In genomic region chr7:72924748-72925545, GRCh38 we compare ENCODE assay signal across 1 cellular context.
TF ChIP-seq lines count a peak whose summit lies in the region.

Gene POM121, plus strand, starts transcription at chr7:72925095. Its CDS starts 27 bp downstream, at chr7:72925122.

TF ChIP-seq in WTC11, 78 proteins besides CTCF, POLR2A, EP300 and RAD21 (continued from another document and continues in another):
- TF ChIP-seq, protein P1, sequence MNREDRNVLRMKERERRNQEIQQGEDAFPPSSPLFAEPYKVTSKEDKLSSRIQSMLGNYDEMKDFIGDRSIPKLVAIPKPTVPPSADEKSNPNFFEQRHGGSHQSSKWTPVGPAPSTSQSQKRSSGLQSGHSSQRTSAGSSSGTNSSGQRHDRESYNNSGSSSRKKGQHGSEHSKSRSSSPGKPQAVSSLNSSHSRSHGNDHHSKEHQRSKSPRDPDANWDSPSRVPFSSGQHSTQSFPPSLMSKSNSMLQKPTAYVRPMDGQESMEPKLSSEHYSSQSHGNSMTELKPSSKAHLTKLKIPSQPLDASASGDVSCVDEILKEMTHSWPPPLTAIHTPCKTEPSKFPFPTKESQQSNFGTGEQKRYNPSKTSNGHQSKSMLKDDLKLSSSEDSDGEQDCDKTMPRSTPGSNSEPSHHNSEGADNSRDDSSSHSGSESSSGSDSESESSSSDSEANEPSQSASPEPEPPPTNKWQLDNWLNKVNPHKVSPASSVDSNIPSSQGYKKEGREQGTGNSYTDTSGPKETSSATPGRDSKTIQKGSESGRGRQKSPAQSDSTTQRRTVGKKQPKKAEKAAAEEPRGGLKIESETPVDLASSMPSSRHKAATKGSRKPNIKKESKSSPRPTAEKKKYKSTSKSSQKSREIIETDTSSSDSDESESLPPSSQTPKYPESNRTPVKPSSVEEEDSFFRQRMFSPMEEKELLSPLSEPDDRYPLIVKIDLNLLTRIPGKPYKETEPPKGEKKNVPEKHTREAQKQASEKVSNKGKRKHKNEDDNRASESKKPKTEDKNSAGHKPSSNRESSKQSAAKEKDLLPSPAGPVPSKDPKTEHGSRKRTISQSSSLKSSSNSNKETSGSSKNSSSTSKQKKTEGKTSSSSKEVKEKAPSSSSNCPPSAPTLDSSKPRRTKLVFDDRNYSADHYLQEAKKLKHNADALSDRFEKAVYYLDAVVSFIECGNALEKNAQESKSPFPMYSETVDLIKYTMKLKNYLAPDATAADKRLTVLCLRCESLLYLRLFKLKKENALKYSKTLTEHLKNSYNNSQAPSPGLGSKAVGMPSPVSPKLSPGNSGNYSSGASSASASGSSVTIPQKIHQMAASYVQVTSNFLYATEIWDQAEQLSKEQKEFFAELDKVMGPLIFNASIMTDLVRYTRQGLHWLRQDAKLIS (CRISPR knock-in tag; IDR thresholded peaks at IDR 0.05; ENCODE audit: borderline replicate concordance): no peak
- TF ChIP-seq NR3C1 (CRISPR knock-in tag; conservative IDR thresholded peaks at IDR 0.05; ENCODE audit: low read depth) (0 out of 2 replicates have a peak, but pooled peaks have one; percentile 23), FOXJ3 (CRISPR knock-in tag; IDR thresholded peaks at IDR 0.05; ENCODE audit: borderline replicate concordance) (no peak), ZNF138 (CRISPR knock-in tag; conservative IDR thresholded peaks at IDR 0.05) (no peak), ZNF263 (CRISPR knock-in tag; IDR thresholded peaks at IDR 0.05; ENCODE audit: low read depth) (no peak), STAT6 (CRISPR knock-in tag; conservative IDR thresholded peaks at IDR 0.05; ENCODE audit: low read depth) (no peak), RELA (CRISPR knock-in tag; IDR thresholded peaks at IDR 0.05; ENCODE audit: borderline replicate concordance) (no peak), KAT7 (CRISPR knock-in tag; IDR thresholded peaks at IDR 0.05; ENCODE audit: borderline replicate concordance) (peak; percentile 51; the same call in 1 of the 2 replicates), TEAD1 (CRISPR knock-in tag; IDR thresholded peaks at IDR 0.05) (no peak; the same call in 1 of the 2 replicates), ZNF317 (CRISPR knock-in tag; IDR thresholded peaks at IDR 0.05; ENCODE audit: borderline replicate concordance, low read depth) (no peak), ATF6 (CRISPR knock-in tag; IDR thresholded peaks at IDR 0.05) (no peak), CBFB (CRISPR knock-in tag; IDR thresholded peaks at IDR 0.05; ENCODE audit: low read depth) (peak; percentile 69; the same call in 1 of the 2 replicates), EMX1 (CRISPR knock-in tag; IDR thresholded peaks at IDR 0.05) (peak; percentile 89), FOXK1 (CRISPR knock-in tag; IDR thresholded peaks at IDR 0.05) (peak; percentile 95), ZNF425 (CRISPR knock-in tag; conservative IDR thresholded peaks at IDR 0.05) (no peak), SOX15 (CRISPR knock-in tag; IDR thresholded peaks at IDR 0.05) (no peak), FOXP1 (CRISPR knock-in tag; IDR thresholded peaks at IDR 0.05; ENCODE audit: borderline replicate concordance) (peak; percentile 47), NFYB (CRISPR knock-in tag; conservative IDR thresholded peaks at IDR 0.05; ENCODE audit: low read depth) (no peak), TP53 (CRISPR knock-in tag; IDR thresholded peaks at IDR 0.05) (no peak; the same call in 1 of the 2 replicates), ARID4B (CRISPR knock-in tag; IDR thresholded peaks at IDR 0.05; ENCODE audit: borderline replicate concordance) (no peak; the same call in 1 of the 2 replicates), ATF3 (CRISPR knock-in tag; conservative IDR thresholded peaks at IDR 0.05) (no peak), RORB (CRISPR knock-in tag; IDR thresholded peaks at IDR 0.05) (no peak), ESRRA (CRISPR knock-in tag; IDR thresholded peaks at IDR 0.05; ENCODE audit: borderline replicate concordance) (no peak; the same call in 1 of the 2 replicates), TEAD4 (CRISPR knock-in tag; IDR thresholded peaks at IDR 0.05) (no peak), ZBTB43 (CRISPR knock-in tag; IDR thresholded peaks at IDR 0.05) (no peak), ZNF423 (CRISPR knock-in tag; IDR thresholded peaks at IDR 0.05) (no peak), ZNF416 (CRISPR knock-in tag; IDR thresholded peaks at IDR 0.05) (0 out of 2 replicates have a peak, but pooled peaks have one; percentile 61), ETV6 (CRISPR knock-in tag; IDR thresholded peaks at IDR 0.05) (0 out of 2 replicates have a peak, but pooled peaks have one; percentile 48)
- TF ChIP-seq, protein P2, sequence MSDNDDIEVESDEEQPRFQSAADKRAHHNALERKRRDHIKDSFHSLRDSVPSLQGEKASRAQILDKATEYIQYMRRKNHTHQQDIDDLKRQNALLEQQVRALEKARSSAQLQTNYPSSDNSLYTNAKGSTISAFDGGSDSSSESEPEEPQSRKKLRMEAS (CRISPR knock-in tag; IDR thresholded peaks at IDR 0.05): peak; percentile 62; the same call in 1 of the 2 replicates
- TF ChIP-seq, protein P3, sequence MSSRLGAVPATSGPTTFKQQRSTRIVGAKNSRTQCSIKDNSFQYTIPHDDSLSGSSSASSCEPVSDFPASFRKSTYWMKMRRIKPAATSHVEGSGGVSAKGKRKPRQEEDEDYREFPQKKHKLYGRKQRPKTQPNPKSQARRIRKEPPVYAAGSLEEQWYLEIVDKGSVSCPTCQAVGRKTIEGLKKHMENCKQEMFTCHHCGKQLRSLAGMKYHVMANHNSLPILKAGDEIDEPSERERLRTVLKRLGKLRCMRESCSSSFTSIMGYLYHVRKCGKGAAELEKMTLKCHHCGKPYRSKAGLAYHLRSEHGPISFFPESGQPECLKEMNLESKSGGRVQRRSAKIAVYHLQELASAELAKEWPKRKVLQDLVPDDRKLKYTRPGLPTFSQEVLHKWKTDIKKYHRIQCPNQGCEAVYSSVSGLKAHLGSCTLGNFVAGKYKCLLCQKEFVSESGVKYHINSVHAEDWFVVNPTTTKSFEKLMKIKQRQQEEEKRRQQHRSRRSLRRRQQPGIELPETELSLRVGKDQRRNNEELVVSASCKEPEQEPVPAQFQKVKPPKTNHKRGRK (CRISPR knock-in tag; IDR thresholded peaks at IDR 0.05; ENCODE audit: borderline replicate concordance): no peak
- TF ChIP-seq, protein P4, sequence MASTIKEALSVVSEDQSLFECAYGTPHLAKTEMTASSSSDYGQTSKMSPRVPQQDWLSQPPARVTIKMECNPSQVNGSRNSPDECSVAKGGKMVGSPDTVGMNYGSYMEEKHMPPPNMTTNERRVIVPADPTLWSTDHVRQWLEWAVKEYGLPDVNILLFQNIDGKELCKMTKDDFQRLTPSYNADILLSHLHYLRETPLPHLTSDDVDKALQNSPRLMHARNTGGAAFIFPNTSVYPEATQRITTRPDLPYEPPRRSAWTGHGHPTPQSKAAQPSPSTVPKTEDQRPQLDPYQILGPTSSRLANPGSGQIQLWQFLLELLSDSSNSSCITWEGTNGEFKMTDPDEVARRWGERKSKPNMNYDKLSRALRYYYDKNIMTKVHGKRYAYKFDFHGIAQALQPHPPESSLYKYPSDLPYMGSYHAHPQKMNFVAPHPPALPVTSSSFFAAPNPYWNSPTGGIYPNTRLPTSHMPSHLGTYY (CRISPR knock-in tag; IDR thresholded peaks at IDR 0.05): peak; percentile 20; the same call in 1 of the 2 replicates
- TF ChIP-seq, protein P5, sequence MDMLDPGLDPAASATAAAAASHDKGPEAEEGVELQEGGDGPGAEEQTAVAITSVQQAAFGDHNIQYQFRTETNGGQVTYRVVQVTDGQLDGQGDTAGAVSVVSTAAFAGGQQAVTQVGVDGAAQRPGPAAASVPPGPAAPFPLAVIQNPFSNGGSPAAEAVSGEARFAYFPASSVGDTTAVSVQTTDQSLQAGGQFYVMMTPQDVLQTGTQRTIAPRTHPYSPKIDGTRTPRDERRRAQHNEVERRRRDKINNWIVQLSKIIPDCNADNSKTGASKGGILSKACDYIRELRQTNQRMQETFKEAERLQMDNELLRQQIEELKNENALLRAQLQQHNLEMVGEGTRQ (CRISPR knock-in tag; IDR thresholded peaks at IDR 0.05): 0 out of 2 replicates have a peak, but pooled peaks have one; percentile 20
- TF ChIP-seq, protein P6, sequence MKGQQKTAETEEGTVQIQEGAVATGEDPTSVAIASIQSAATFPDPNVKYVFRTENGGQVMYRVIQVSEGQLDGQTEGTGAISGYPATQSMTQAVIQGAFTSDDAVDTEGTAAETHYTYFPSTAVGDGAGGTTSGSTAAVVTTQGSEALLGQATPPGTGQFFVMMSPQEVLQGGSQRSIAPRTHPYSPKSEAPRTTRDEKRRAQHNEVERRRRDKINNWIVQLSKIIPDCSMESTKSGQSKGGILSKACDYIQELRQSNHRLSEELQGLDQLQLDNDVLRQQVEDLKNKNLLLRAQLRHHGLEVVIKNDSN (CRISPR knock-in tag; IDR thresholded peaks at IDR 0.05): peak; percentile 13; the same call in 1 of the 2 replicates
